ENCODE assay signal across 11 cellular contexts in the genomic region with DNA sequence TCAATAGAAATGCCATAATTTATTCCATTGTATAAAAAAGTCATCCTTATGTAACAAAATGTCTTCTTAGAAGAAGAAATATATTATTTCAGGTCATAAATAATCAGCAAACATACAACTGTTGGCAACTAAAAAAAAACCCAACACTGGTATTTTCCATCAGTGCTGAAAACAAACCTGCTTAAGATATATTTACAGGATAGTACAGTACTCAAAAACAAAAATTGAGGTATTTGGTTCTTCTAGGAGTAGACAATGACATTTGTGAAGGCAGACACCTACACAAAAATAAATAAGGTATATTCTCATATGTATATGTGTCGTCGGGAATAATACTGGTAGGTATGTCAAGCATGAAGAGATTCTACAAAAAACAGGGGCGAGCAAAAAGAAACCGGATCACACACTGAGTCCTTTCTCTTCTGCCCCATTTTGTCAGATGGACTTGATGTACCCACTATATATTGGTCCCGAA.
DNase-seq lines count a peak whose midpoint lies in the region; ATAC-seq and TF ChIP-seq lines count a peak whose summit lies in the region.
"Had no signal": no experiment of that assay in that cellular context is flagged by ENCODE, and none has a peak within 500 bp of the region (broad histone marks: within the 10 kb centered on the region; RNA-seq: fewer than 3 reads in every experiment).

No MANE protein-coding gene starts in this region.

- no peaks in the 10 kb centered on the region for H3K9me3 Mint-ChIP-seq in stimulated activated naive CD8-positive, alpha-beta T cell treated with anti-CD3 and anti-CD28 coated beads, Interleukin-15, Interleukin-2, amounts not matched to agents 100 ng/mL and 50 ng/mL, for 24 hours
- no peaks in the 10 kb centered on the region for H3K9me3 Mint-ChIP-seq in stimulated activated naive CD8-positive, alpha-beta T cell treated with anti-CD3 and anti-CD28 coated beads, Interleukin-15, amount 100 ng/mL, for 72 hours
- H3K9me3 Mint-ChIP-seq in nephron progenitor cell = no peaks in the 10 kb centered on the region

- H3K4me3 Mint-ChIP-seq in stimulated activated naive CD8-positive, alpha-beta T cell treated with anti-CD3 and anti-CD28 coated beads, Interleukin-15, Interleukin-2, amounts not matched to agents 100 ng/mL and 50 ng/mL, for 24 hours = peak overlapping the region; percentile 86
- H3K4me3 Mint-ChIP-seq in stimulated activated naive CD8-positive, alpha-beta T cell treated with anti-CD3 and anti-CD28 coated beads, Interleukin-15, amount 100 ng/mL, for 72 hours = no peak overlapping the region
- peak overlapping the region; percentile 96 for H3K4me3 Mint-ChIP-seq in nephron progenitor cell

- H3K36me3 Mint-ChIP-seq in stimulated activated naive CD8-positive, alpha-beta T cell treated with anti-CD3 and anti-CD28 coated beads, Interleukin-15, Interleukin-2, amounts not matched to agents 100 ng/mL and 50 ng/mL, for 24 hours (ENCODE audit: low read depth) = peaks cover 29% of the 10 kb centered on the region
- H3K36me3 Mint-ChIP-seq in nephron progenitor cell (ENCODE audit: low read depth) = peaks cover 30% of the 10 kb centered on the region

- intact Hi-C loops in head of caudate nucleus (cut with DNase I) = no loop called here

- DNase-seq in stimulated activated naive CD8-positive, alpha-beta T cell treated with anti-CD3 and anti-CD28 coated beads, Interleukin-15, amount 100 ng/mL, for 72 hours = no peak
- DNase-seq in epithelial cell of esophagus (ENCODE audit: low read depth) (no peak), nephron progenitor cell (no peak), head of caudate nucleus (no peak), NCI-H2171 treated with DMSO at 0.1 percent for 48 hours (lab: John Stamatoyannopoulos, UW) (no peak), COLO668 (lab: John Stamatoyannopoulos, UW; ENCODE audit: unreplicated experiment) (no peak)
- DNase-seq: cerebellar nuclear complex, COR-L47, NCI-H2107 had no signal

- no peaks in the 10 kb centered on the region for H3K27me3 Mint-ChIP-seq in stimulated activated naive CD8-positive, alpha-beta T cell treated with anti-CD3 and anti-CD28 coated beads, Interleukin-15, Interleukin-2, amounts not matched to agents 100 ng/mL and 50 ng/mL, for 24 hours
- H3K27me3 Mint-ChIP-seq in stimulated activated naive CD8-positive, alpha-beta T cell treated with anti-CD3 and anti-CD28 coated beads, Interleukin-15, amount 100 ng/mL, for 72 hours = no peaks in the 10 kb centered on the region
- peaks cover 11% of the 10 kb centered on the region for H3K27me3 Mint-ChIP-seq in nephron progenitor cell (ENCODE audit: low read depth, poor library complexity)

- H3K4me3 ChIP-seq in epithelial cell of esophagus (ENCODE audit: low read length) = peak overlapping the region; percentile 99

- ATAC-seq in stimulated activated naive CD8-positive, alpha-beta T cell treated with anti-CD3 and anti-CD28 coated beads, Interleukin-15, amount 100 ng/mL, for 72 hours = no peak
- no peak for ATAC-seq in HG03442 (IDR thresholded peaks at IDR 0.05; ENCODE audit: unreplicated experiment)

- H3K27ac Mint-ChIP-seq in stimulated activated naive CD8-positive, alpha-beta T cell treated with anti-CD3 and anti-CD28 coated beads, Interleukin-15, Interleukin-2, amounts not matched to agents 100 ng/mL and 50 ng/mL, for 24 hours = no peak overlapping the region
- H3K27ac Mint-ChIP-seq in stimulated activated naive CD8-positive, alpha-beta T cell treated with anti-CD3 and anti-CD28 coated beads, Interleukin-15, amount 100 ng/mL, for 72 hours = no peak overlapping the region
- H3K27ac Mint-ChIP-seq in nephron progenitor cell = no peak overlapping the region

- TF ChIP-seq CTCF in epithelial cell of esophagus (IDR thresholded peaks at IDR 0.05; ENCODE audit: insufficient read depth, low read depth, low read length, missing control alignments) (no peak), nephron progenitor cell (IDR thresholded peaks at IDR 0.05) (no peak)

- H3K4me1 Mint-ChIP-seq in stimulated activated naive CD8-positive, alpha-beta T cell treated with anti-CD3 and anti-CD28 coated beads, Interleukin-15, Interleukin-2, amounts not matched to agents 100 ng/mL and 50 ng/mL, for 24 hours (ENCODE audit: low read depth) = peaks cover 73% of the 10 kb centered on the region
- peaks cover 68% of the 10 kb centered on the region for H3K4me1 Mint-ChIP-seq in stimulated activated naive CD8-positive, alpha-beta T cell treated with anti-CD3 and anti-CD28 coated beads, Interleukin-15, amount 100 ng/mL, for 72 hours
- peaks cover 78% of the 10 kb centered on the region for H3K4me1 Mint-ChIP-seq in nephron progenitor cell

Comparison
In these comparisons a context has a peak if more than half of its experiments do, and no peak if none do; other contexts are left out.
1. H3K4me3 Mint-ChIP-seq: peak in stimulated activated naive CD8-positive, alpha-beta T cell treated with anti-CD3 and anti-CD28 coated beads, Interleukin-15, Interleukin-2, amounts not matched to agents 100 ng/mL and 50 ng/mL, for 24 hours (single experiment) and nephron progenitor cell (single experiment); none in stimulated activated naive CD8-positive, alpha-beta T cell treated with anti-CD3 and anti-CD28 coated beads, Interleukin-15, amount 100 ng/mL, for 72 hours (0 of 2).